Comparison of ENCODE assay signal across 8 cellular contexts in the genomic region with DNA sequence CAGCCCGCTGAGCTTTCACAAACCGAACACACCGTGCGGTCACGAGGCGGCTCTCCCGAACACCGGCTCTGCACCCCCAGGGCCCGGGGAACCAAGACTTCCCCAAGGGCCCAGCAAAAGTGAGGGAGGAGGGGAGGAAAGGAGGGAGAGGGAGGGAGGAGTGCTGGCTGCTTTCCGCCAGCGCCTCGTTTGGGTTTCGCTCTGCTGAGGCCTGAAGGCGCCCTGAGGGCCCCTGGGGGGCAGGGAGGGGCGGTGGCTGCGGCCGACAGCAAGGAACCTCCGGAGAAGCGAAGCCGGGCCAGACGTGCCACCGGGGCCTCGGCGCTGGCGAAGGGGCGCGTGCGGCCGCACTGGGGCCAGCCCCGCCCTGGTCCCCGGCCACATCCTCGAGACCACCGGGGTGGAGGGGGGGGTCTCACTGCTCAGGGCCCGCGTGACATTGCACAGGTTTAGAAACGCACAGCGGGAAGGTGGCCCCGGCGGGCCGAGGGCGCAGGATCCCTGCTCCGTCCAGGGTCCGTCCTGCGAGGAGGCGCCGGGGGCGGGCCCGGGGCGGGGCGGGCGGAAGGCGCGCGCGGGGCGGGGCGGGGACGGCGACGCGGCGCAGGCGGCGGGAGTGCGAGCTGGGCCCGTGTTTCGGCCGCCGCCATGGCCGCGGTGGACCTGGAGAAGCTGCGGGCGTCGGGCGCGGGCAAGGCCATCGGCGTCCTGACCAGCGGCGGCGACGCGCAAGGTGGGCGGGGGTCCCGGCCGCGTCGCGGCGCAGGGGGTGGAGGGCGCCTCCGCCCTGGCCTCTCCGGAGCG. TPM values are rescaled to one million over a fixed set of nuclear protein-coding genes. Genes with fewer than 3 reads are reported as not detected.
A peak's percentile ranks its signal among the peaks of the same experiment; 100 is the strongest.
DNase-seq lines count a peak whose midpoint lies in the region; ATAC-seq and TF ChIP-seq lines count a peak whose summit lies in the region.

A gene (plus strand): TSS at position 596 of the 804 bp plus-strand sequence. CDS start 53 bp downstream, at position 649.

- peak within 1 kb of the TSS; percentile 99 for H3K18ac ChIP-seq in neuronal stem cell (ENCODE audit: low read length)

- peak in 1 of 2 donors; percentile 23 for TF ChIP-seq POLR2A in gastroesophageal sphincter (IDR thresholded peaks at IDR 0.05)

- CTCF ChIA-PET in CD4-positive, alpha-beta memory T cell (lab: Charles Lee; ENCODE audit: partially characterized antibody), result interaction anchor here (1.5 to 2.7 kb wide), 2 partner anchors 9 to 38 kb away, joined by 3 to 9 read pairs; a partner anchor contains a TSS

- peak within 1 kb of the TSS; percentile 98 for H2AFZ ChIP-seq in neuronal stem cell (ENCODE audit: low read length)

- H3K4ac ChIP-seq in neuronal stem cell (ENCODE audit: low read length), result peak within 1 kb of the TSS; percentile 37

- peak within 1 kb of the TSS; percentile 73 for H2BK12ac ChIP-seq in neuronal stem cell (ENCODE audit: low read length)

- peak within 1 kb of the TSS; percentile 92 for H3K9ac ChIP-seq in neuronal stem cell (ENCODE audit: low read depth, low read length, poor library complexity)

- TF ChIP-seq CTCF in gastroesophageal sphincter (IDR thresholded peaks at IDR 0.05) (peak in 2 of 4 experiments; percentile 5 to 28), thoracic aorta (IDR thresholded peaks at IDR 0.05) (no peak)

- H3K27me3 Mint-ChIP-seq in CD4-positive, alpha-beta memory T cell, result no peaks in the 10 kb centered on the region

- peaks cover 74% of the 10 kb centered on the region for H3K4me1 ChIP-seq in CD4-positive, alpha-beta memory T cell (ENCODE audit: insufficient read depth, low read length)
- peaks cover 0 to 76% (median 20%) of the 10 kb centered on the region in 3 donors for H3K4me1 ChIP-seq in gastroesophageal sphincter
- H3K4me1 ChIP-seq in neuronal stem cell (ENCODE audit: control insufficient read depth in 2 of 2, insufficient read depth in 1 of 2, low read depth in 1 of 2, low read length in 2 of 2), result peaks cover 22 to 29% of the 10 kb centered on the region in 2 donors
- peaks cover 29 to 56% of the 10 kb centered on the region in 2 donors for H3K4me1 ChIP-seq in thoracic aorta (ENCODE audit: control insufficient read depth in 1 of 2, low read depth in 2 of 2)

- peak; percentile 37 to 64 (median 54) for DNase-seq in CD4-positive, alpha-beta memory T cell
- peak; percentile 41 for DNase-seq in SK-MEL-5 (ENCODE audit: low read depth, low spot score)
- DNase-seq in activated naive CD4-positive, alpha-beta T cell treated with anti-CD3 and anti-CD28 coated beads, Interleukin-2, amount 50 U/mL, for 16 hours, result peak; percentile 57
- DNase-seq in neuronal stem cell (ENCODE audit: low spot score), result peak; percentile 48
- DNase-seq in thoracic aorta (ENCODE audit: low spot score), result no peak

- no peaks in the 10 kb centered on the region for H3K9me3 ChIP-seq in CD4-positive, alpha-beta memory T cell (ENCODE audit: control insufficient read depth in 1 of 2, low read length in 2 of 2)
- H3K9me3 ChIP-seq in gastroesophageal sphincter (no peaks in the 10 kb centered on the region), neuronal stem cell (replicated peaks in 1 of 2; ENCODE audit: control insufficient read depth in 2 of 2, insufficient read depth in 1 of 2, low read depth in 1 of 2, low read length in 2 of 2) (peaks cover 0 to 2% of the 10 kb centered on the region in 2 donors), thoracic aorta (no peaks in the 10 kb centered on the region)

- peak within 1 kb of the TSS; percentile 89 for H2BK15ac ChIP-seq in neuronal stem cell (ENCODE audit: low read length)

- no peak for TF ChIP-seq EP300 in gastroesophageal sphincter (IDR thresholded peaks at IDR 0.05)

- H3K27ac Mint-ChIP-seq in CD4-positive, alpha-beta memory T cell, result peak within 1 kb of the TSS; percentile 91 to 97 (median 94)

- H2BK5ac ChIP-seq in neuronal stem cell (ENCODE audit: low read length), result peak within 1 kb of the TSS; percentile 39

- H3K4me3 Mint-ChIP-seq in CD4-positive, alpha-beta memory T cell, result peak within 1 kb of the TSS; percentile 82 to 94 (median 92)

- POLR2A ChIA-PET in CD4-positive, alpha-beta memory T cell (lab: Charles Lee; ENCODE audit: partially characterized antibody), result interaction anchor here (1.2 kb wide), 1 partner anchor 216 kb away, joined by 3 read pairs; no protein-coding TSS in a partner anchor

- no peaks in the 10 kb centered on the region for H3K27me3 ChIP-seq in CD4-positive, alpha-beta memory T cell (ENCODE audit: insufficient read depth, low read length)
- H3K27me3 ChIP-seq in gastroesophageal sphincter (peaks cover 27% of the 10 kb centered on the region), neuronal stem cell (ENCODE audit: control insufficient read depth in 3 of 3, insufficient read depth in 3 of 3, low read depth in 1 of 3, low read length in 3 of 3) (peaks cover 0 to 11% (median 10%) of the 10 kb centered on the region in 3 experiments), thoracic aorta (replicated peaks; ENCODE audit: insufficient read depth) (no peaks in the 10 kb centered on the region)

- intact Hi-C loops in CD4-positive, alpha-beta memory T cell (cut with micrococcal nuclease), result no loop called here

- H3K14ac ChIP-seq in neuronal stem cell (ENCODE audit: low read length), result peak within 1 kb of the TSS; percentile 94

- H3K23ac ChIP-seq in neuronal stem cell (ENCODE audit: low read depth, low read length, poor library complexity), result peak within 1 kb of the TSS; percentile 98

- peaks cover 0 to 9% of the 10 kb centered on the region in 2 donors for H3K36me3 Mint-ChIP-seq in CD4-positive, alpha-beta memory T cell

- H3K36me3 ChIP-seq in CD4-positive, alpha-beta memory T cell (ENCODE audit: insufficient read depth, low read length), result no peaks in the 10 kb centered on the region
- H3K36me3 ChIP-seq in gastroesophageal sphincter, result no peaks in the 10 kb centered on the region
- no peaks in the 10 kb centered on the region for H3K36me3 ChIP-seq in neuronal stem cell (replicated peaks in 1 of 2; ENCODE audit: control insufficient read depth in 2 of 2, insufficient read depth in 2 of 2, low read length in 2 of 2)
- H3K36me3 ChIP-seq in thoracic aorta, result no peaks in the 10 kb centered on the region

- no peak within 1 kb of the TSS for H4K91ac ChIP-seq in neuronal stem cell (ENCODE audit: low read depth, low read length, poor library complexity)

- H3K4me1 Mint-ChIP-seq in CD4-positive, alpha-beta memory T cell, result peaks cover 22 to 67% (median 53%) of the 10 kb centered on the region in 4 donors

- peaks cover 11% of the 10 kb centered on the region for H3K79me1 ChIP-seq in neuronal stem cell (ENCODE audit: low read depth, low read length)

- peaks cover 0 to 2% (median 0%) of the 10 kb centered on the region in 8 donors for H3K9me3 Mint-ChIP-seq in CD4-positive, alpha-beta memory T cell

- in situ Hi-C loops in SK-MEL-5 (cut with HindIII; ENCODE audit: low pct_unique_long_range_greater_than_20kb, low sequenced_read_pairs), result no loop called here

- no peak within 1 kb of the TSS for H4K8ac ChIP-seq in neuronal stem cell (ENCODE audit: low read depth, low read length)

- H3K27ac ChIP-seq in CD4-positive, alpha-beta memory T cell (ENCODE audit: low read depth, low read length), result peak within 1 kb of the TSS; percentile 74
- H3K27ac ChIP-seq in gastroesophageal sphincter, result peak within 1 kb of the TSS; percentile 74 to 97 (median 92)
- no peak within 1 kb of the TSS for H3K27ac ChIP-seq in neuronal stem cell (replicated peaks; ENCODE audit: low read length)
- H3K27ac ChIP-seq in thoracic aorta, result peak within 1 kb of the TSS; percentile 77 to 81

- ATAC-seq in GM19397 (IDR thresholded peaks at IDR 0.05; ENCODE audit: unreplicated experiment) (peak; percentile 67), HG03571 (IDR thresholded peaks at IDR 0.05; ENCODE audit: unreplicated experiment) (peak; percentile 43), gastroesophageal sphincter (peak; percentile 88), thoracic aorta (ENCODE audit: insufficient number of reproducible peaks, low FRiP score, low read depth) (peak; percentile 58)

- WGBS in gastroesophageal sphincter (ENCODE audit: low coverage in 1 of 2), 2 donors, result 0% methylated on average over 20 of the region's 94 CpGs; no CpG with 5 or more reads in 1 of the 2 donors
- WGBS in neuronal stem cell (ENCODE audit: extremely low coverage in 2 of 2, insufficient read length in 2 of 2, insufficient replicate concordance in 1 of 2), 2 donors, result no CpG with 5 or more reads among the region's 94 CpGs

- H2AK5ac ChIP-seq in neuronal stem cell (ENCODE audit: low read depth, low read length), result peak within 1 kb of the TSS; percentile 81

- H3K4me2 ChIP-seq in neuronal stem cell (ENCODE audit: insufficient read depth, low read length, poor library complexity, severe bottlenecking), result peak within 1 kb of the TSS; percentile 80

- H3K4me3 ChIP-seq in CD4-positive, alpha-beta memory T cell (ENCODE audit: low read length in 2 of 2), result peak within 1 kb of the TSS; percentile 57 to 68
- peak within 1 kb of the TSS; percentile 73 to 94 for H3K4me3 ChIP-seq in gastroesophageal sphincter
- peak within 1 kb of the TSS; percentile 82 to 89 for H3K4me3 ChIP-seq in neuronal stem cell (ENCODE audit: low read length in 2 of 2)
- peak within 1 kb of the TSS; percentile 83 for H3K4me3 ChIP-seq in thoracic aorta

- peak within 1 kb of the TSS; percentile 81 for H2BK120ac ChIP-seq in neuronal stem cell (ENCODE audit: low read depth, low read length)

RNA-seq across cellular contexts. Expression of the gene that starts here (rescaled TPM):
- 100 to 1,000 TPM; 143 to 145 TPM for total RNA-seq in CD4-positive, alpha-beta memory T cell
- 100 to 1,000 TPM; 132 to 134 TPM for polyA plus RNA-seq in CD4-positive, alpha-beta memory T cell
- total RNA-seq in SK-MEL-5 (2014; rRNA removed; shearing (Covaris generic)), result 81.4 and 82.0 TPM in 2 replicates
- 72.8 and 79.6 TPM in 2 replicates for polyA plus RNA-seq in SK-MEL-5 (2015; cell fraction: cytosol; rRNA removed)
- polyA plus RNA-seq in SK-MEL-5 (2015; cell fraction: nucleus; rRNA removed), result 140 and 149 TPM in 2 replicates
- total RNA-seq in gastroesophageal sphincter (100 to 1,000 TPM in 1 of 4 donors, 10 to 100 TPM in 3; 57.7 to 103 (median 72.1) TPM), thoracic aorta (100 to 1,000 TPM in 1 of 2 donors, 10 to 100 TPM in 1; 91.0 to 119 TPM)
- 37.4 TPM for polyA plus RNA-seq in neuronal stem cell (2013, experiment 1 of 2)
- polyA plus RNA-seq in neuronal stem cell (2013, experiment 2 of 2), result 35.9 TPM
